ENCODE assay signal across 11 cellular contexts in genomic region chr5:51381801-51382507, GRCh38. TPM values are rescaled to one million over a fixed set of nuclear protein-coding genes. Genes with fewer than 3 reads are reported as not detected.
DNase-seq lines count a peak whose midpoint lies in the region; TF ChIP-seq lines count a peak whose summit lies in the region.
"Had no signal": no experiment of that assay in that cellular context is flagged by ENCODE, and none has a peak within 500 bp of the region (broad histone marks: within the 10 kb centered on the region; RNA-seq: fewer than 3 reads in every experiment).

No MANE protein-coding gene starts in this region.

- peak overlapping the region; percentile 50 for H3K4me3 Mint-ChIP-seq in T-helper 2 cell treated with Interferon-gamma antibody and Interleukin-4, amounts not matched to agents 5 μg/mL and 100 μg/mL, for 36 hours
- H3K4me3 Mint-ChIP-seq: T-helper 17 cell had no signal

- peaks cover 5% of the 10 kb centered on the region for H3K4me1 ChIP-seq in stomach smooth muscle (ENCODE audit: control insufficient read depth, insufficient read depth, low read length)

- peak overlapping the region; percentile 86 to 96 for H3K9ac ChIP-seq in stomach smooth muscle (ENCODE audit: low read length in 2 of 2)

- H3K27me3 ChIP-seq in stomach smooth muscle (ENCODE audit: control insufficient read depth in 1 of 2, insufficient read depth in 2 of 2, low read length in 2 of 2) (no peaks in the 10 kb centered on the region), WERI-Rb-1 (ENCODE audit: insufficient read depth, low read depth, severe bottlenecking) (peaks cover 95% of the 10 kb centered on the region)

- H3K4me3 ChIP-seq in iPS-11a (ENCODE audit: low read depth, low read length) (peak overlapping the region; percentile 33), stomach smooth muscle (ENCODE audit: low read length in 2 of 2) (peak overlapping the region; percentile 81 to 99), WERI-Rb-1 (ENCODE audit: low read depth, low read length) (no peak overlapping the region)
- H3K4me3 ChIP-seq: GM12878 had no signal

- H3K9me3 ChIP-seq in stomach smooth muscle (ENCODE audit: control insufficient read depth in 2 of 2, low read length in 2 of 2) (no peaks in the 10 kb centered on the region), WERI-Rb-1 (ENCODE audit: severe bottlenecking) (peaks cover 8% of the 10 kb centered on the region)

- peaks cover 99% of the 10 kb centered on the region for H3K27me3 Mint-ChIP-seq in T-helper 2 cell treated with Interferon-gamma antibody and Interleukin-4, amounts not matched to agents 5 μg/mL and 100 μg/mL, for 36 hours (ENCODE audit: low read depth)

- H3K36me3 Mint-ChIP-seq in T-helper 2 cell treated with Interferon-gamma antibody and Interleukin-4, amounts not matched to agents 5 μg/mL and 100 μg/mL, for 36 hours (ENCODE audit: low read depth): no peaks in the 10 kb centered on the region

- H3K36me3 ChIP-seq in stomach smooth muscle (ENCODE audit: control insufficient read depth in 2 of 2, insufficient read depth in 2 of 2, low read length in 2 of 2) (no peaks in the 10 kb centered on the region), WERI-Rb-1 (no peaks in the 10 kb centered on the region)

- H3K9me3 Mint-ChIP-seq in T-helper 2 cell treated with Interferon-gamma antibody and Interleukin-4, amounts not matched to agents 5 μg/mL and 100 μg/mL, for 36 hours: no peaks in the 10 kb centered on the region

- H3K27ac Mint-ChIP-seq in T-helper 2 cell treated with Interferon-gamma antibody and Interleukin-4, amounts not matched to agents 5 μg/mL and 100 μg/mL, for 36 hours: no peak overlapping the region
- H3K27ac Mint-ChIP-seq: T-helper 17 cell had no signal

- H3K4me1 Mint-ChIP-seq in T-helper 2 cell treated with Interferon-gamma antibody and Interleukin-4, amounts not matched to agents 5 μg/mL and 100 μg/mL, for 36 hours (ENCODE audit: low read depth): peaks cover 9% of the 10 kb centered on the region

- TF ChIP-seq CTCF in WERI-Rb-1 (IDR thresholded peaks at IDR 0.05; ENCODE audit: low read depth, low read length): no peak

- no peak for DNase-seq in T-helper 2 cell treated with Interferon-gamma antibody and Interleukin-4, amounts not matched to agents 5 μg/mL and 100 μg/mL, for 36 hours (ENCODE audit: low spot score)
- DNase-seq in T-helper 2 cell (no peak), SK-N-DZ (ENCODE audit: low spot score) (peak; percentile 70), GM03348 (ENCODE audit: low spot score) (no peak), NCI-H510A (lab: John Stamatoyannopoulos, UW) (no peak), WERI-Rb-1 (no peak)
- DNase-seq: stimulated activated CD4-positive, alpha-beta T cell treated with anti-CD3 and anti-CD28 coated beads, Interleukin-2, amount 100 ng/mL, for 24 hours; T-helper 17 cell had no signal

- H3K27ac ChIP-seq in stomach smooth muscle (ENCODE audit: low read length) (peak overlapping the region; percentile 96), WERI-Rb-1 (no peak overlapping the region)

RNA-seq across cellular contexts. Expression of gene ISL1, which starts 1.3 kb away (rescaled TPM):
- 98.5 and 119 TPM in 2 replicates for polyA plus RNA-seq in SK-N-DZ (2014; cell fraction: cytosol; rRNA removed)
- polyA plus RNA-seq in SK-N-DZ (2014; cell fraction: nucleus; rRNA removed): 106 and 141 TPM in 2 replicates
